Comparison of ENCODE assay signal across 11 cellular contexts in genomic region chr12:14473707-14474287, GRCh38.
DNase-seq lines count a peak whose midpoint lies in the region; ATAC-seq, FAIRE-seq and TF ChIP-seq lines count a peak whose summit lies in the region.
"Had no signal": no experiment of that assay in that cellular context is flagged by ENCODE, and none has a peak within 500 bp of the region (broad histone marks: within the 10 kb centered on the region; RNA-seq: fewer than 3 reads in every experiment).

No MANE protein-coding gene starts in this region.

- peak overlapping the region in 2 of 9 donors; percentile 21 to 62 for H3K27ac Mint-ChIP-seq in naive thymus-derived CD4-positive, alpha-beta T cell
- H3K27ac Mint-ChIP-seq: type B pancreatic cell had no signal

- CTCF ChIA-PET in naive thymus-derived CD4-positive, alpha-beta T cell (lab: Charles Lee), result no interaction called here

- FAIRE-seq in bronchial epithelial cell (lab: Jason Lieb, UNC), result no peak
- FAIRE-seq in urothelium cell line (lab: Jason Lieb, UNC), result no peak

- H3K9me3 ChIP-seq in naive thymus-derived CD4-positive, alpha-beta T cell (ENCODE audit: control insufficient read depth in 2 of 3, low read length in 3 of 3), result peaks cover 5 to 15% (median 6%) of the 10 kb centered on the region in 3 experiments

- no peaks in the 10 kb centered on the region for H3K27me3 ChIP-seq in bronchial epithelial cell (ENCODE audit: control insufficient read depth, insufficient read depth, low read length)
- H3K27me3 ChIP-seq in naive thymus-derived CD4-positive, alpha-beta T cell (ENCODE audit: control insufficient read depth in 2 of 2, insufficient read depth in 2 of 2, low read length in 2 of 2), result no peaks in the 10 kb centered on the region
- H3K27me3 ChIP-seq: heart left ventricle had no signal

- H3K27ac ChIP-seq in naive thymus-derived CD4-positive, alpha-beta T cell (ENCODE audit: low read depth, low read length), result no peak overlapping the region
- H3K27ac ChIP-seq: heart left ventricle, KMS-11 had no signal

- H3K36me3 ChIP-seq in bronchial epithelial cell (ENCODE audit: control insufficient read depth, insufficient read depth, low read length), result peaks cover 1% of the 10 kb centered on the region
- H3K36me3 ChIP-seq in naive thymus-derived CD4-positive, alpha-beta T cell (ENCODE audit: control insufficient read depth in 2 of 3, insufficient read depth in 3 of 3, low read length in 3 of 3), result peaks cover 8 to 61% (median 25%) of the 10 kb centered on the region in 3 experiments

- peak overlapping the region in 1 of 10 donors; percentile 18 for H3K4me3 Mint-ChIP-seq in naive thymus-derived CD4-positive, alpha-beta T cell
- H3K4me3 Mint-ChIP-seq: type B pancreatic cell had no signal

- H3K4me1 Mint-ChIP-seq in naive thymus-derived CD4-positive, alpha-beta T cell, result peaks cover 0 to 7% (median 5%) of the 10 kb centered on the region in 7 donors

- H3K4me3 ChIP-seq in bronchial epithelial cell (ENCODE audit: low read depth, low read length), result no peak overlapping the region
- H3K4me3 ChIP-seq in naive thymus-derived CD4-positive, alpha-beta T cell (ENCODE audit: low read length), result no peak overlapping the region
- H3K4me3 ChIP-seq: heart left ventricle had no signal

- H3K36me3 Mint-ChIP-seq in naive thymus-derived CD4-positive, alpha-beta T cell, result peaks cover 22 to 83% (median 74%) of the 10 kb centered on the region in 5 donors

- H3K4me1 ChIP-seq in naive thymus-derived CD4-positive, alpha-beta T cell (ENCODE audit: control insufficient read depth in 2 of 2, insufficient read depth in 2 of 2, low read length in 2 of 2), result peaks cover 0 to under 1% of the 10 kb centered on the region in 2 donors
- H3K4me1 ChIP-seq: heart left ventricle had no signal

- POLR2A ChIA-PET in naive thymus-derived CD4-positive, alpha-beta T cell (lab: Charles Lee), result interaction anchor here (0.9 kb wide), 1 partner anchor 21 kb away, joined by 4 read pairs; no protein-coding TSS in a partner anchor

- intact Hi-C loops in naive thymus-derived CD4-positive, alpha-beta T cell (cut with micrococcal nuclease), result loop anchor here in 1 of 2 donors (2.0 kb wide), 1 partner anchor 15 kb away; no protein-coding TSS in a partner anchor

- ATAC-seq in naive thymus-derived CD4-positive, alpha-beta T cell, result no peak
- no peak for ATAC-seq in HG02642 (IDR thresholded peaks at IDR 0.05; ENCODE audit: poor library complexity, unreplicated experiment)
- no peak for ATAC-seq in HG02571 (IDR thresholded peaks at IDR 0.05; ENCODE audit: unreplicated experiment)
- ATAC-seq: heart left ventricle had no signal

- no peaks in the 10 kb centered on the region for H3K27me3 Mint-ChIP-seq in naive thymus-derived CD4-positive, alpha-beta T cell
- H3K27me3 Mint-ChIP-seq: type B pancreatic cell had no signal

- DNase-seq in NCI-H2029 (lab: John Stamatoyannopoulos, UW) (peak; percentile 45), NCI-H2029 treated with DMSO at 0.1 percent for 48 hours (lab: John Stamatoyannopoulos, UW) (no peak), NCI-H1105 (lab: John Stamatoyannopoulos, UW) (peak; percentile 5), bronchial epithelial cell (ENCODE audit: low read depth) (peak; percentile 22), urothelium cell line (ENCODE audit: low spot score) (no peak)
- peak in 5 of 9 donors; percentile 11 to 36 (median 24) for DNase-seq in naive thymus-derived CD4-positive, alpha-beta T cell
- DNase-seq: heart left ventricle had no signal

- TF ChIP-seq CTCF in bronchial epithelial cell (IDR thresholded peaks at IDR 0.05; ENCODE audit: insufficient read depth, low read length, severe bottlenecking), result no peak

- H3K9me3 Mint-ChIP-seq in naive thymus-derived CD4-positive, alpha-beta T cell, result peaks cover 0 to 56% (median 27%) of the 10 kb centered on the region in 11 donors

Comparison
In these comparisons a context has a peak if more than half of its experiments do, and no peak if none do; other contexts are left out.
1. DNase-seq: peak in NCI-H2029 (single experiment), NCI-H1105 (single experiment), bronchial epithelial cell (single experiment) and naive thymus-derived CD4-positive, alpha-beta T cell (5 of 9); none in NCI-H2029 treated with DMSO at 0.1 percent for 48 hours (single experiment) and urothelium cell line (single experiment).